In genomic region chr5:107456281-107456715, GRCh38 we compare ENCODE assay signal across 10 cellular contexts.
A peak's percentile ranks its signal among the peaks of the same experiment; 100 is the strongest.
DNase-seq lines count a peak whose midpoint lies in the region; ATAC-seq and TF ChIP-seq lines count a peak whose summit lies in the region.
"Had no signal": no experiment of that assay in that cellular context is flagged by ENCODE, and none has a peak within 500 bp of the region (broad histone marks: within the 10 kb centered on the region; RNA-seq: fewer than 3 reads in every experiment).

No MANE protein-coding gene starts in this region.

- ATAC-seq in GM18858 (IDR thresholded peaks at IDR 0.05; ENCODE audit: unreplicated experiment) = peak; percentile 88
- peak; percentile 80 for ATAC-seq in GM21825 (IDR thresholded peaks at IDR 0.05; ENCODE audit: unreplicated experiment)
- peak; percentile 75 for ATAC-seq in HG03571 (IDR thresholded peaks at IDR 0.05; ENCODE audit: unreplicated experiment)
- peak; percentile 85 for ATAC-seq in esophagus mucosa
- ATAC-seq in gastrocnemius medialis = no peak
- ATAC-seq in psoas muscle = no peak

- H3K9me3 ChIP-seq in gastrocnemius medialis (no peaks in the 10 kb centered on the region), psoas muscle (no peaks in the 10 kb centered on the region)

- DNase-seq in NK-92 treated with Interleukin-12 subunit alpha and Interleukin-12 subunit beta, amount 100 ng/mL, for 24 hours (lab: John Stamatoyannopoulos, UW) = no peak
- DNase-seq in gastrocnemius medialis (no peak), psoas muscle (no peak)
- DNase-seq in activated CD4-positive, alpha-beta T cell treated with anti-CD3 and anti-CD28 coated beads, Interleukin-2, amount 50 U/mL, for 4 hours = no peak
- DNase-seq: dermis blood vessel endothelial cell, spleen had no signal

- no peak overlapping the region for H3K4me3 ChIP-seq in gastrocnemius medialis
- no peak overlapping the region for H3K4me3 ChIP-seq in psoas muscle
- H3K4me3 ChIP-seq: spleen had no signal

- intact Hi-C loops in gastrocnemius medialis (cut with DNase I; ENCODE audit: low total_unique reads) = no loop called here
- intact Hi-C loops in psoas muscle (cut with DNase I) = no loop called here

- TF ChIP-seq CTCF in gastrocnemius medialis (IDR thresholded peaks at IDR 0.05 in 4 of 5, conservative IDR thresholded peaks at IDR 0.05 in 1 of 5) (no peak), psoas muscle (IDR thresholded peaks at IDR 0.05) (no peak)

- no peaks in the 10 kb centered on the region for H3K27me3 ChIP-seq in gastrocnemius medialis
- H3K27me3 ChIP-seq in psoas muscle (ENCODE audit: insufficient read depth in 3 of 3, low read length in 2 of 3) = no peaks in the 10 kb centered on the region
- H3K27me3 ChIP-seq: spleen had no signal

- no peak for TF ChIP-seq POLR2A in gastrocnemius medialis (IDR thresholded peaks at IDR 0.05)

- H3K27ac ChIP-seq in gastrocnemius medialis (no peak overlapping the region), psoas muscle (no peak overlapping the region)

- in situ Hi-C loops in gastrocnemius medialis (cut with MboI; ENCODE audit: low sequenced_read_pairs in 4 of 4) = no loop called here

- H3K36me3 ChIP-seq in gastrocnemius medialis (no peaks in the 10 kb centered on the region), psoas muscle (ENCODE audit: insufficient read depth in 1 of 2, low read depth in 1 of 2) (no peaks in the 10 kb centered on the region)
- H3K36me3 ChIP-seq: spleen had no signal

- no peaks in the 10 kb centered on the region for H3K4me1 ChIP-seq in gastrocnemius medialis
- H3K4me1 ChIP-seq in psoas muscle = no peaks in the 10 kb centered on the region

Comparison
In these comparisons a context has a peak if more than half of its experiments do, and no peak if none do; other contexts are left out.
1. ATAC-seq: peak in GM18858 (single experiment), GM21825 (single experiment), HG03571 (single experiment) and esophagus mucosa (single experiment); none in gastrocnemius medialis (0 of 2) and psoas muscle (0 of 4).